Comparison of ENCODE assay signal across 9 cellular contexts in genomic region chr7:2560175-2560695, GRCh38. TPM values are rescaled to one million over a fixed set of nuclear protein-coding genes. Genes with fewer than 3 reads are reported as not detected.
DNase-seq lines count a peak whose midpoint lies in the region; ATAC-seq and TF ChIP-seq lines count a peak whose summit lies in the region.
"Had no signal": no experiment of that assay in that cellular context is flagged by ENCODE, and none has a peak within 500 bp of the region (broad histone marks: within the 10 kb centered on the region; RNA-seq: fewer than 3 reads in every experiment).

No MANE protein-coding gene starts in this region.

- H3K36me3 ChIP-seq in mammary epithelial cell (ENCODE audit: insufficient read depth, low read length) (no peaks in the 10 kb centered on the region), neutrophil (no peaks in the 10 kb centered on the region)

- H3K4me3 Mint-ChIP-seq in CD4-positive, alpha-beta T cell = peak overlapping the region; percentile 83

- BruUV-seq in mammary epithelial cell (replicated peaks; lab: Mats Ljungman, UMichigan) = no TSS peak

- peak overlapping the region; percentile 60 for H3K4me2 ChIP-seq in mammary epithelial cell (ENCODE audit: insufficient read depth, low read depth, low read length)

- H3K4me1 ChIP-seq in mammary epithelial cell (ENCODE audit: insufficient read depth, low read length) (no peaks in the 10 kb centered on the region), neutrophil (ENCODE audit: control insufficient read depth in 1 of 2, insufficient read depth in 1 of 2, low read depth in 1 of 2, low read length in 1 of 2) (peaks cover 32 to 37% of the 10 kb centered on the region in 2 experiments)

- H3K4me3 ChIP-seq in mammary epithelial cell (replicated peaks in 1 of 3; ENCODE audit: insufficient read depth in 1 of 3, low read depth in 2 of 3, low read length in 3 of 3) (peak overlapping the region in 2 of 3 experiments; percentile 69 to 77), neutrophil (ENCODE audit: low read depth in 1 of 2, low read length in 1 of 2) (peak overlapping the region; percentile 81 to 83)

- dilution Hi-C loops in mammary epithelial cell (cut with HindIII; ENCODE audit: low sequenced_read_pairs) = no loop called here

- peak overlapping the region; percentile 91 for H2AFZ ChIP-seq in mammary epithelial cell (ENCODE audit: low read depth, low read length)

- no peaks in the 10 kb centered on the region for H3K9me3 Mint-ChIP-seq in CD4-positive, alpha-beta T cell

- no peak overlapping the region for H3K27ac Mint-ChIP-seq in CD4-positive, alpha-beta T cell

- POLR2A ChIA-PET in CD4-positive, alpha-beta T cell (lab: Charles Lee) = interaction anchor here (1.0 kb wide), 1 partner anchor 50 kb away, joined by 5 read pairs; no protein-coding TSS in a partner anchor

- no peak for ATAC-seq in CD4-positive, alpha-beta T cell (ENCODE audit: poor library complexity)
- no peak for ATAC-seq in HG02763 (IDR thresholded peaks at IDR 0.05; ENCODE audit: unreplicated experiment)

- 92% methylated on average over 9 of the region's 9 CpGs for WGBS in mammary epithelial cell (ENCODE audit: low coverage, missing lambda C conversion rate)

- H4K20me1 ChIP-seq in mammary epithelial cell (ENCODE audit: insufficient read depth, low read length) = no peaks in the 10 kb centered on the region

- H3K79me2 ChIP-seq in mammary epithelial cell (ENCODE audit: insufficient read depth, low read length) = peaks cover 30% of the 10 kb centered on the region

- H3K27ac ChIP-seq in CD4-positive, alpha-beta T cell (ENCODE audit: low read depth, low read length) = no peak overlapping the region
- H3K27ac ChIP-seq in mammary epithelial cell (ENCODE audit: insufficient read depth, low read depth, low read length) = no peak overlapping the region
- no peak overlapping the region for H3K27ac ChIP-seq in neutrophil

- CTCF ChIA-PET in CD4-positive, alpha-beta T cell (lab: Charles Lee) = interaction anchor here (1.3 kb wide), 1 partner anchor 92 kb away, joined by 3 read pairs; no protein-coding TSS in a partner anchor
- CTCF ChIA-PET in mammary epithelial cell (lab: Charles Lee; ENCODE audit: low non-redundant PET) = no interaction called here

- DNase-seq in CD4-positive, alpha-beta T cell = no peak
- DNase-seq in KBM-7 (peak; percentile 15), mammary epithelial cell (no peak), GM13976 (ENCODE audit: low spot score) (no peak), NCI-H345 treated with DMSO at 0.1 percent for 48 hours (lab: John Stamatoyannopoulos, UW; ENCODE audit: unreplicated experiment) (no peak), NCI-H1105 treated with DMSO at 0.1 percent for 48 hours (lab: John Stamatoyannopoulos, UW) (no peak)
- DNase-seq: cerebellar nuclear complex had no signal

- TF ChIP-seq CTCF in CD4-positive, alpha-beta T cell (IDR thresholded peaks at IDR 0.05) = no peak
- TF ChIP-seq CTCF in mammary epithelial cell (conservative IDR thresholded peaks at IDR 0.05 in 1 of 2, IDR thresholded peaks at IDR 0.05 in 1 of 2; ENCODE audit: extremely low read depth in 1 of 2, insufficient read depth in 1 of 2, low read depth in 1 of 2, low read length in 2 of 2) (no peak), neutrophil (IDR thresholded peaks at IDR 0.05) (no peak), GM13976 (IDR thresholded peaks at IDR 0.05; ENCODE audit: borderline replicate concordance, control extremely low read depth, extremely low read depth, insufficient read depth, missing control alignments) (no peak)

- peaks cover 31% of the 10 kb centered on the region for H3K4me1 Mint-ChIP-seq in CD4-positive, alpha-beta T cell (ENCODE audit: low read depth)

- intact Hi-C loops in CD4-positive, alpha-beta T cell (cut with DNase I, micrococcal nuclease) = loop anchor here in 1 of 2 experiments (10.0 kb wide), 1 partner anchor 155 kb away; no protein-coding TSS in a partner anchor
- intact Hi-C loops in mammary epithelial cell (cut with micrococcal nuclease) = no loop called here

- no peaks in the 10 kb centered on the region for H3K9me3 ChIP-seq in CD4-positive, alpha-beta T cell (ENCODE audit: control insufficient read depth, low read length)
- H3K9me3 ChIP-seq in mammary epithelial cell (replicated peaks; ENCODE audit: insufficient read depth, low read length) (no peaks in the 10 kb centered on the region), neutrophil (no peaks in the 10 kb centered on the region)

- in situ Hi-C loops in KBM-7 (cut with MboI; ENCODE audit: low pct_unique_long_range_greater_than_20kb, low sequenced_read_pairs) (no loop called here), mammary epithelial cell (cut with MboI; ENCODE audit: low sequenced_read_pairs in 2 of 2) (no loop called here), GM13976 (cut with MboI; ENCODE audit: low sequenced_read_pairs, unreplicated experiment) (no loop called here)

- H3K27me3 ChIP-seq in CD4-positive, alpha-beta T cell (ENCODE audit: control insufficient read depth, insufficient read depth, low read length) = no peaks in the 10 kb centered on the region
- H3K27me3 ChIP-seq in mammary epithelial cell (ENCODE audit: insufficient read depth, low read length) (no peaks in the 10 kb centered on the region), neutrophil (no peaks in the 10 kb centered on the region)

- no peak overlapping the region for H3K9ac ChIP-seq in mammary epithelial cell (ENCODE audit: insufficient read depth, low read length)

- no peaks in the 10 kb centered on the region for H3K36me3 Mint-ChIP-seq in CD4-positive, alpha-beta T cell (ENCODE audit: low read depth)

- no peaks in the 10 kb centered on the region for H3K27me3 Mint-ChIP-seq in CD4-positive, alpha-beta T cell

RNA-seq across cellular contexts. Expression of gene IQCE, which starts 1.5 kb away (rescaled TPM):
- 1 to 10 TPM; 4.3 to 5.6 TPM for total RNA-seq in CD4-positive, alpha-beta T cell
- 10 to 100 TPM; 13.3 to 15.1 TPM for total RNA-seq in mammary epithelial cell
- polyA plus RNA-seq in mammary epithelial cell = 5.4 TPM
- polyA minus RNA-seq in mammary epithelial cell = 6.2 TPM

RNA-seq across cellular contexts. Expression of gene BRAT1, which starts 4.9 kb away (rescaled TPM):
- 10 to 100 TPM; 24.1 to 24.5 TPM for total RNA-seq in CD4-positive, alpha-beta T cell
- total RNA-seq in mammary epithelial cell = 10 to 100 TPM; 20.5 to 25.3 TPM
- polyA plus RNA-seq in mammary epithelial cell = 15.3 TPM
- polyA minus RNA-seq in mammary epithelial cell = 20.8 TPM

RNA-seq across cellular contexts. Expression of gene LFNG, which starts 40.7 kb away (rescaled TPM):
- 10 to 100 TPM; 96.7 to 99.8 TPM for total RNA-seq in CD4-positive, alpha-beta T cell
- total RNA-seq in mammary epithelial cell = 100 to 1,000 TPM in 1 of 2 donors, 10 to 100 TPM in 1; 29.7 to 105 TPM
- polyA plus RNA-seq in mammary epithelial cell = 35.5 TPM
- polyA minus RNA-seq in mammary epithelial cell = 15.9 TPM
